ENCODE assay signal across 1 cellular context in the genomic region with DNA sequence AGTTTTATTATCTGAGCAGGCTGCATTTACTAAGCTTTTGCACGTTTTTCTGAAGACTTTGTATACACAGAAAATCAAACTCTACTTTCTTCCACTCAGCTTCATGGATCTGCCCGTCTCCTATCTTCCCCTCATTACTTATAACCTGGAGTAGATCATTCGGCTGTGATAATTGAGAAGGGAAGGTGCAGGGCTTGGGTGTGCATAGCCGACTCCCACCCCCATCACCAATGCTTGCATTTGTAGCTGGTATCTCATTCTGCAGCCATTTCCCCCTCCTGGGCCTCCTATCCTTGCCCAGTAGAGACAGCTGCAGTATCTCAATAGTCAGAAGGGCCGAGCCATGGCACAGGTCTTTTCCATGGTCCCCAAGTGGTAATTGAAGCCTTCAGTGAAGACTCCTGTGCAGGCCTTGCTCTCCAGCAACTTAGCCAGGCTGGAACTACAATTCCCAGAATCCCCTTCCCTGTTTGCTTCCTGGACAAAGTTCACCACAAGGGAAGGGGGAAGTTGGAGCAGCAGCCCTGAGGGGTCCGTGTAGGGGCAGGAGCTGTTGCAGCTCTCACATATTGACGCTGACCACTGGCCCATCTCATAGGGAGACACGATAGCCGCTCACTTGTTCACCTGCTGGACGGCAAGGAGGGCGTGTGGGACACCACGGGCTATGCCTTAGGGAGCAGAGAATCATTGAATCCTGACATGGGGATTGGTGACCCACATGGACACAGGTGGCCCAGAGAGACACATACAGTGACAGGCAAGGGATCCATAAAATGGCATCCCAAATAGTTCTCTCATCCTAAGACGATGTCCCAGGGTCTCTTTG.
TF ChIP-seq lines count a peak whose summit lies in the region.

No MANE protein-coding gene starts in this region.

TF ChIP-seq in K562, 482 proteins besides CTCF, POLR2A, EP300 and RAD21 (continued from another document and continues in another):
- TF ChIP-seq RBBP5 (IDR thresholded peaks at IDR 0.05; ENCODE audit: borderline replicate concordance, insufficient read depth, low read length, poor library complexity, severe bottlenecking), result no peak
- TF ChIP-seq DMBX1 (CRISPR knock-in tag; IDR thresholded peaks at IDR 0.05; ENCODE audit: borderline replicate concordance), result peak; percentile 69; the same call in 1 of the 2 replicates
- TF ChIP-seq NELFE (IDR thresholded peaks at IDR 0.05; ENCODE audit: insufficient read depth, insufficient read length), result no peak
- TF ChIP-seq SMAD1 (IDR thresholded peaks at IDR 0.05; ENCODE audit: low read depth, low read length, partially characterized antibody), result no peak
- TF ChIP-seq TAF15 (IDR thresholded peaks at IDR 0.05; ENCODE audit: low read depth, low read length), result no peak
- no peak for TF ChIP-seq NFIC (IDR thresholded peaks at IDR 0.05)
- TF ChIP-seq FOXK2 (conservative IDR thresholded peaks at IDR 0.05 in 1 of 2, IDR thresholded peaks at IDR 0.05 in 1 of 2; ENCODE audit: low read depth in 2 of 2), result peak; percentile 42 to 71; a peak in 3 of 4 replicates
- no peak; the same call in 1 of the 2 replicates for TF ChIP-seq DPF2 (IDR thresholded peaks at IDR 0.05)
- TF ChIP-seq ELF2 (CRISPR knock-in tag; IDR thresholded peaks at IDR 0.05), result peak; percentile 74
- TF ChIP-seq E2F3 (CRISPR knock-in tag; IDR thresholded peaks at IDR 0.05), result no peak
- peak; percentile 89 for TF ChIP-seq PHF20 (IDR thresholded peaks at IDR 0.05; ENCODE audit: partially characterized antibody)
- no peak for TF ChIP-seq CEBPG (CRISPR knock-in tag; IDR thresholded peaks at IDR 0.05)
- TF ChIP-seq CEBPG (tag; conservative IDR thresholded peaks at IDR 0.05 in 1 of 2, IDR thresholded peaks at IDR 0.05 in 1 of 2), result no peak
- TF ChIP-seq C11orf30 (IDR thresholded peaks at IDR 0.05; ENCODE audit: low read depth), result no peak
- TF ChIP-seq CBX8 (IDR thresholded peaks at IDR 0.05; ENCODE audit: borderline replicate concordance, extremely low read depth, low read depth, low read length, poor library complexity, severe bottlenecking), result no peak
- no peak for TF ChIP-seq ZNF12 (CRISPR knock-in tag; IDR thresholded peaks at IDR 0.05)
- no peak for TF ChIP-seq RHOXF2B (CRISPR knock-in tag; conservative IDR thresholded peaks at IDR 0.05)
- TF ChIP-seq, protein P1, sequence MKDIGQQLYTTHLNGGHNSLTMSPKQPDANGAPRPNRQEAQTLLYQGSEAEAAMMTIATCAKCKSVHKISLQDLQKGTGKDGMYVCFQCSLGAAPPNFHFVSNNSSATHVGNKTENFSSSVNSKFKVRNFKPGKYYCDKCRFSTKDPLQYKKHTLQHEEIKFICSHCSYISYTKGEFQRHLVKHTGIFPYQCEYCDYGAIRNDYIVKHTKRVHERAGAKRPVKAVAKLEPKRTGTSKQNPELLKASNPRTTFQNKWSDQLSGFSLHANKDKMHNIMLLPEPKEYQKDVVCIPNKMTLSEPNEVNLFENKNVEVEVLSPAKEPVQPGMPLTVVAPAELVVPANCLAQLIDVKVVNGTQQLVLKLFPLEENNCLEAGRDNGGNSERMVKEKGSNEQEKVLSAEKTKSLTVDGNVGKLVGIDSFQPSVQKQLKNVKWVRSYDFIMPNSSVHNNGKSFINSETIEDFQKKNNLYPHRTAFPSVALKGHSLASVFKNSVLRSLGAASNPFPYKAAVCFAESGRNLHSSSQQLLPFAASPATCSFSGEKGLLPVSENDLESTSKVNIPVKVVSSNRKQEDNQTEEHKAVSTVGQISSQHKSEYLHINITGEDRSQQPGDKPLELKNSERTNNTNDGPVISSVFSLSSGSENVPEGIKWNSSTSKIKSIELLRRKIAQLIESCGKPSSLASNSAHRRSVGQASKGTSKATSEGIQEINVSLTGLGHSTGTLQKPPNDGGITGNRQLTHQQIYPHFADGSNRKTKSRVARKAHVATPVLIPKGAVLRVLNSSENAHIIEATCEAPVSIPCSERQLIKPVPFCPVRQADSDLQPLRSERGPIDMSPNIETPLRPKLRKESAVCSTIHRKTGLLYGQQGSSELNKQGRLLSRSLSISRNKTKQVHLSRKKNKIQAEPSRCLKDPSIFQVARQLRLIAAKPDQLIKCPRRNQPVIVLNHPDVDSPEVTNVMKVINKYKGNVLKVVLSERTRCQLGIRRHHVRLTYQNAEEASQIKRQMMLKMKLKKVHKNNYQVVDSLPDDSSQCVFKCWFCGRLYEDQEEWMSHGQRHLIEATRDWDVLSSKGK (CRISPR knock-in tag; IDR thresholded peaks at IDR 0.05), result no peak
- no peak for TF ChIP-seq PTBP1 (IDR thresholded peaks at IDR 0.05; ENCODE audit: low read depth, low read length)
- no peak; the same call in 1 of the 2 replicates for TF ChIP-seq ZNF239 (CRISPR knock-in tag; IDR thresholded peaks at IDR 0.05)
- TF ChIP-seq MTF1 (CRISPR knock-in tag; IDR thresholded peaks at IDR 0.05; ENCODE audit: borderline replicate concordance), result no peak
- TF ChIP-seq ZNF444 (CRISPR knock-in tag; IDR thresholded peaks at IDR 0.05), result no peak
- TF ChIP-seq KAT2B (IDR thresholded peaks at IDR 0.05; ENCODE audit: low read depth, low read length), result no peak
- peak; percentile 65 for TF ChIP-seq CREM (IDR thresholded peaks at IDR 0.05; ENCODE audit: low read depth)
- TF ChIP-seq ZZZ3 (IDR thresholded peaks at IDR 0.05), result no peak
- peak; percentile 86 for TF ChIP-seq ELF1 (tag; IDR thresholded peaks at IDR 0.05)
- TF ChIP-seq, protein P2, sequence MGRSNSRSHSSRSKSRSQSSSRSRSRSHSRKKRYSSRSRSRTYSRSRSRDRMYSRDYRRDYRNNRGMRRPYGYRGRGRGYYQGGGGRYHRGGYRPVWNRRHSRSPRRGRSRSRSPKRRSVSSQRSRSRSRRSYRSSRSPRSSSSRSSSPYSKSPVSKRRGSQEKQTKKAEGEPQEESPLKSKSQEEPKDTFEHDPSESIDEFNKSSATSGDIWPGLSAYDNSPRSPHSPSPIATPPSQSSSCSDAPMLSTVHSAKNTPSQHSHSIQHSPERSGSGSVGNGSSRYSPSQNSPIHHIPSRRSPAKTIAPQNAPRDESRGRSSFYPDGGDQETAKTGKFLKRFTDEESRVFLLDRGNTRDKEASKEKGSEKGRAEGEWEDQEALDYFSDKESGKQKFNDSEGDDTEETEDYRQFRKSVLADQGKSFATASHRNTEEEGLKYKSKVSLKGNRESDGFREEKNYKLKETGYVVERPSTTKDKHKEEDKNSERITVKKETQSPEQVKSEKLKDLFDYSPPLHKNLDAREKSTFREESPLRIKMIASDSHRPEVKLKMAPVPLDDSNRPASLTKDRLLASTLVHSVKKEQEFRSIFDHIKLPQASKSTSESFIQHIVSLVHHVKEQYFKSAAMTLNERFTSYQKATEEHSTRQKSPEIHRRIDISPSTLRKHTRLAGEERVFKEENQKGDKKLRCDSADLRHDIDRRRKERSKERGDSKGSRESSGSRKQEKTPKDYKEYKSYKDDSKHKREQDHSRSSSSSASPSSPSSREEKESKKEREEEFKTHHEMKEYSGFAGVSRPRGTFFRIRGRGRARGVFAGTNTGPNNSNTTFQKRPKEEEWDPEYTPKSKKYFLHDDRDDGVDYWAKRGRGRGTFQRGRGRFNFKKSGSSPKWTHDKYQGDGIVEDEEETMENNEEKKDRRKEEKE (IDR thresholded peaks at IDR 0.05; ENCODE audit: borderline replicate concordance in 1 of 2, control insufficient read depth in 1 of 2, low read depth in 2 of 2, low read length in 1 of 2), result no peak
- no peak for TF ChIP-seq HNRNPL (IDR thresholded peaks at IDR 0.05; ENCODE audit: low read depth, low read length)
- TF ChIP-seq ZNF699 (CRISPR knock-in tag; IDR thresholded peaks at IDR 0.05; ENCODE audit: insufficient replicate concordance), result no peak
- TF ChIP-seq, protein P3, sequence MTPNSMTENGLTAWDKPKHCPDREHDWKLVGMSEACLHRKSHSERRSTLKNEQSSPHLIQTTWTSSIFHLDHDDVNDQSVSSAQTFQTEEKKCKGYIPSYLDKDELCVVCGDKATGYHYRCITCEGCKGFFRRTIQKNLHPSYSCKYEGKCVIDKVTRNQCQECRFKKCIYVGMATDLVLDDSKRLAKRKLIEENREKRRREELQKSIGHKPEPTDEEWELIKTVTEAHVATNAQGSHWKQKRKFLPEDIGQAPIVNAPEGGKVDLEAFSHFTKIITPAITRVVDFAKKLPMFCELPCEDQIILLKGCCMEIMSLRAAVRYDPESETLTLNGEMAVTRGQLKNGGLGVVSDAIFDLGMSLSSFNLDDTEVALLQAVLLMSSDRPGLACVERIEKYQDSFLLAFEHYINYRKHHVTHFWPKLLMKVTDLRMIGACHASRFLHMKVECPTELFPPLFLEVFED (CRISPR knock-in tag; conservative IDR thresholded peaks at IDR 0.05), result no peak
- TF ChIP-seq GABPA (tag; conservative IDR thresholded peaks at IDR 0.05; ENCODE audit: low read depth), result peak; percentile 97
- TF ChIP-seq RBM25 (IDR thresholded peaks at IDR 0.05; ENCODE audit: low read depth, low read length, severe bottlenecking), result no peak
- no peak for TF ChIP-seq HDAC3 (IDR thresholded peaks at IDR 0.05; ENCODE audit: borderline replicate concordance, partially characterized antibody)
- no peak for TF ChIP-seq NR2F6 (CRISPR knock-in tag; IDR thresholded peaks at IDR 0.05)
- TF ChIP-seq RBFOX2 (IDR thresholded peaks at IDR 0.05; ENCODE audit: low read depth, low read length), result peak; percentile 41; the same call in 1 of the 2 replicates
- no peak for TF ChIP-seq POLR2H (tag; IDR thresholded peaks at IDR 0.05; ENCODE audit: low read depth)
- TF ChIP-seq, protein P4, sequence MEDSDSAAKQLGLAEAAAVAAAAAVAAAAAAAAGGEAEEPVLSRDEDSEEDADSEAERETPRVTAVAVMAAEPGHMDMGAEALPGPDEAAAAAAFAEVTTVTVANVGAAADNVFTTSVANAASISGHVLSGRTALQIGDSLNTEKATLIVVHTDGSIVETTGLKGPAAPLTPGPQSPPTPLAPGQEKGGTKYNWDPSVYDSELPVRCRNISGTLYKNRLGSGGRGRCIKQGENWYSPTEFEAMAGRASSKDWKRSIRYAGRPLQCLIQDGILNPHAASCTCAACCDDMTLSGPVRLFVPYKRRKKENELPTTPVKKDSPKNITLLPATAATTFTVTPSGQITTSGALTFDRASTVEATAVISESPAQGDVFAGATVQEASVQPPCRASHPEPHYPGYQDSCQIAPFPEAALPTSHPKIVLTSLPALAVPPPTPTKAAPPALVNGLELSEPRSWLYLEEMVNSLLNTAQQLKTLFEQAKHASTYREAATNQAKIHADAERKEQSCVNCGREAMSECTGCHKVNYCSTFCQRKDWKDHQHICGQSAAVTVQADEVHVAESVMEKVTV (CRISPR knock-in tag; IDR thresholded peaks at IDR 0.05), result no peak
- TF ChIP-seq SNRNP70 (optimal IDR thresholded peaks at IDR 0.05; ENCODE audit: low read depth, low read length), result no peak
- no peak for TF ChIP-seq RNF2 (IDR thresholded peaks at IDR 0.05)
- TF ChIP-seq RCOR1 (IDR thresholded peaks at IDR 0.05; ENCODE audit: borderline replicate concordance in 1 of 2, low read depth in 2 of 2, low read length in 2 of 2), result no peak
- no peak for TF ChIP-seq ZNF3 (CRISPR knock-in tag; IDR thresholded peaks at IDR 0.05)
- TF ChIP-seq, protein P5, sequence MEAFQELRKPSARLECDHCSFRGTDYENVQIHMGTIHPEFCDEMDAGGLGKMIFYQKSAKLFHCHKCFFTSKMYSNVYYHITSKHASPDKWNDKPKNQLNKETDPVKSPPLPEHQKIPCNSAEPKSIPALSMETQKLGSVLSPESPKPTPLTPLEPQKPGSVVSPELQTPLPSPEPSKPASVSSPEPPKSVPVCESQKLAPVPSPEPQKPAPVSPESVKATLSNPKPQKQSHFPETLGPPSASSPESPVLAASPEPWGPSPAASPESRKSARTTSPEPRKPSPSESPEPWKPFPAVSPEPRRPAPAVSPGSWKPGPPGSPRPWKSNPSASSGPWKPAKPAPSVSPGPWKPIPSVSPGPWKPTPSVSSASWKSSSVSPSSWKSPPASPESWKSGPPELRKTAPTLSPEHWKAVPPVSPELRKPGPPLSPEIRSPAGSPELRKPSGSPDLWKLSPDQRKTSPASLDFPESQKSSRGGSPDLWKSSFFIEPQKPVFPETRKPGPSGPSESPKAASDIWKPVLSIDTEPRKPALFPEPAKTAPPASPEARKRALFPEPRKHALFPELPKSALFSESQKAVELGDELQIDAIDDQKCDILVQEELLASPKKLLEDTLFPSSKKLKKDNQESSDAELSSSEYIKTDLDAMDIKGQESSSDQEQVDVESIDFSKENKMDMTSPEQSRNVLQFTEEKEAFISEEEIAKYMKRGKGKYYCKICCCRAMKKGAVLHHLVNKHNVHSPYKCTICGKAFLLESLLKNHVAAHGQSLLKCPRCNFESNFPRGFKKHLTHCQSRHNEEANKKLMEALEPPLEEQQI (IDR thresholded peaks at IDR 0.05), result no peak
- TF ChIP-seq, protein P6, sequence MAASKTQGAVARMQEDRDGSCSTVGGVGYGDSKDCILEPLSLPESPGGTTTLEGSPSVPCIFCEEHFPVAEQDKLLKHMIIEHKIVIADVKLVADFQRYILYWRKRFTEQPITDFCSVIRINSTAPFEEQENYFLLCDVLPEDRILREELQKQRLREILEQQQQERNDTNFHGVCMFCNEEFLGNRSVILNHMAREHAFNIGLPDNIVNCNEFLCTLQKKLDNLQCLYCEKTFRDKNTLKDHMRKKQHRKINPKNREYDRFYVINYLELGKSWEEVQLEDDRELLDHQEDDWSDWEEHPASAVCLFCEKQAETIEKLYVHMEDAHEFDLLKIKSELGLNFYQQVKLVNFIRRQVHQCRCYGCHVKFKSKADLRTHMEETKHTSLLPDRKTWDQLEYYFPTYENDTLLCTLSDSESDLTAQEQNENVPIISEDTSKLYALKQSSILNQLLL (CRISPR knock-in tag; IDR thresholded peaks at IDR 0.05; ENCODE audit: borderline replicate concordance), result no peak
- TF ChIP-seq XRCC5 (IDR thresholded peaks at IDR 0.05; ENCODE audit: low read depth, low read length), result no peak
- TF ChIP-seq, protein P7, sequence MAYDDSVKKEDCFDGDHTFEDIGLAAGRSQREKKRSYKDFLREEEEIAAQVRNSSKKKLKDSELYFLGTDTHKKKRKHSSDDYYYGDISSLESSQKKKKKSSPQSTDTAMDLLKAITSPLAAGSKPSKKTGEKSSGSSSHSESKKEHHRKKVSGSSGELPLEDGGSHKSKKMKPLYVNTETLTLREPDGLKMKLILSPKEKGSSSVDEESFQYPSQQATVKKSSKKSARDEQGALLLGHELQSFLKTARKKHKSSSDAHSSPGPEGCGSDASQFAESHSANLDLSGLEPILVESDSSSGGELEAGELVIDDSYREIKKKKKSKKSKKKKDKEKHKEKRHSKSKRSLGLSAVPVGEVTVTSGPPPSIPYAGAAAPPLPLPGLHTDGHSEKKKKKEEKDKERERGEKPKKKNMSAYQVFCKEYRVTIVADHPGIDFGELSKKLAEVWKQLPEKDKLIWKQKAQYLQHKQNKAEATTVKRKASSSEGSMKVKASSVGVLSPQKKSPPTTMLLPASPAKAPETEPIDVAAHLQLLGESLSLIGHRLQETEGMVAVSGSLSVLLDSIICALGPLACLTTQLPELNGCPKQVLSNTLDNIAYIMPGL (CRISPR knock-in tag; IDR thresholded peaks at IDR 0.05), result no peak
- no peak for TF ChIP-seq U2AF2 (optimal IDR thresholded peaks at IDR 0.05; ENCODE audit: low read depth, low read length)
- no peak for TF ChIP-seq ZFP1 (CRISPR knock-in tag; IDR thresholded peaks at IDR 0.05)
- no peak for TF ChIP-seq POLR3G (IDR thresholded peaks at IDR 0.05; ENCODE audit: extremely low read depth, insufficient read length, insufficient replicate concordance)
- TF ChIP-seq HNRNPUL1 (IDR thresholded peaks at IDR 0.05; ENCODE audit: low read length), result no peak
- no peak for TF ChIP-seq ZFP30 (CRISPR knock-in tag; IDR thresholded peaks at IDR 0.05; ENCODE audit: borderline replicate concordance)
- TF ChIP-seq PRPF4 (IDR thresholded peaks at IDR 0.05; ENCODE audit: insufficient read depth, low read depth, low read length, poor library complexity, severe bottlenecking), result no peak
